Comparison of ENCODE assay signal across 36 cellular contexts in genomic region chr19:43311706-43312105, GRCh38. TPM values are rescaled to one million over a fixed set of nuclear protein-coding genes. Genes with fewer than 3 reads are reported as not detected.
"Had no signal": no experiment of that assay in that cellular context is flagged by ENCODE, and none has a peak within 500 bp of the region (broad histone marks: within the 10 kb centered on the region; RNA-seq: fewer than 3 reads in every experiment).

No MANE protein-coding gene starts in this region.

- H3K27ac Mint-ChIP-seq: activated CD4-positive, alpha-beta memory T cell treated with anti-CD3 and anti-CD28 coated beads for 36 hours; activated CD4-positive, alpha-beta T cell treated with anti-CD3 and anti-CD28 coated beads, Interleukin-2, amount 10 ng/mL, durations not matched to agents 24 days and 14 days; activated naive CD4-positive, alpha-beta T cell treated with anti-CD3 and anti-CD28 coated beads, Interleukin-2, amount 50 U/mL, for 24 hours; activated naive CD8-positive, alpha-beta T cell treated with anti-CD3 and anti-CD28 coated beads, Interleukin-2, amount 50 U/mL, for 24 hours; activated T-cell treated with anti-CD3 and anti-CD28 coated beads, Interleukin-2, amount 50 U/mL, for 24 hours; activated T-helper 17 cell treated with anti-CD3 and anti-CD28 coated beads, Interleukin-2, amount 50 U/mL, for 72 hours; nephron; T-helper 1 cell treated with Interleukin-12 subunit alpha and Interleukin-12 subunit beta and Interleukin-4 antibody, amounts not matched to agents 30 μg/mL and 1 μg/mL, for 36 hours; type B pancreatic cell had no signal

- H3K27me3 ChIP-seq: right lobe of liver, uterus had no signal

- DNase-seq: activated CD4-positive, alpha-beta memory T cell treated with anti-CD3 and anti-CD28 coated beads for 36 hours; activated CD4-positive, alpha-beta T cell treated with anti-CD3 and anti-CD28 coated beads, Interleukin-2, amount 10 ng/mL, durations not matched to agents 24 days and 14 days; activated CD8-positive, alpha-beta memory T cell treated with anti-CD3 and anti-CD28 coated beads, Interleukin-2, amount 50 U/mL, for 48 hours; activated naive CD8-positive, alpha-beta T cell treated with anti-CD3 and anti-CD28 coated beads, Interleukin-2, amount 50 U/mL, for 24 hours; activated T-cell treated with anti-CD3 and anti-CD28 coated beads, Interleukin-2, amount 50 U/mL, for 24 hours; anterior cingulate cortex; dermis blood vessel endothelial cell; effector CD4-positive, alpha-beta T cell; head of caudate nucleus; hippocampal formation; kidney; left colon; mammary epithelial cell; right lobe of liver; stimulated activated CD4-positive, alpha-beta T cell treated with anti-CD3 and anti-CD28 coated beads, Interleukin-2, amount 100 ng/mL, for 48 hours; T-helper 9 cell; uterus; WERI-Rb-1 had no signal

- H3K36me3 Mint-ChIP-seq: activated CD4-positive, alpha-beta memory T cell treated with anti-CD3 and anti-CD28 coated beads for 36 hours; activated naive CD4-positive, alpha-beta T cell treated with anti-CD3 and anti-CD28 coated beads, Interleukin-2, amount 50 U/mL, for 24 hours; type B pancreatic cell had no signal

- H3K27ac ChIP-seq: esophagus muscularis mucosa, gastroesophageal sphincter, right lobe of liver, thoracic aorta, uterus had no signal

- H3K9me3 Mint-ChIP-seq: activated CD4-positive, alpha-beta T cell treated with anti-CD3 and anti-CD28 coated beads, Interleukin-2, amount 10 ng/mL, durations not matched to agents 24 days and 14 days; activated naive CD4-positive, alpha-beta T cell treated with anti-CD3 and anti-CD28 coated beads, Interleukin-2, amount 50 U/mL, for 24 hours; activated naive CD8-positive, alpha-beta T cell treated with anti-CD3 and anti-CD28 coated beads, Interleukin-2, amount 50 U/mL, for 24 hours; activated T-cell treated with anti-CD3 and anti-CD28 coated beads, Interleukin-2, amount 50 U/mL, for 24 hours; activated T-helper 17 cell treated with anti-CD3 and anti-CD28 coated beads, Interleukin-2, amount 50 U/mL, for 72 hours; central memory CD8-positive, alpha-beta T cell; stimulated activated naive CD8-positive, alpha-beta T cell treated with anti-CD3 and anti-CD28 coated beads, Interleukin-15, Interleukin-2, amounts not matched to agents 100 ng/mL and 50 ng/mL, for 24 hours; T-helper 1 cell treated with Interleukin-12 subunit alpha and Interleukin-12 subunit beta and Interleukin-4 antibody, amounts not matched to agents 30 μg/mL and 1 μg/mL, for 36 hours; type B pancreatic cell had no signal

- H3K36me3 ChIP-seq: esophagus muscularis mucosa, gastroesophageal sphincter, right lobe of liver, thoracic aorta, uterus, WERI-Rb-1 had no signal

- H3K4me1 Mint-ChIP-seq: activated CD4-positive, alpha-beta T cell treated with anti-CD3 and anti-CD28 coated beads, Interleukin-2, amount 10 ng/mL, durations not matched to agents 24 days and 14 days; activated naive CD4-positive, alpha-beta T cell treated with anti-CD3 and anti-CD28 coated beads, Interleukin-2, amount 50 U/mL, for 24 hours; activated naive CD8-positive, alpha-beta T cell treated with anti-CD3 and anti-CD28 coated beads, Interleukin-2, amount 50 U/mL, for 24 hours; activated T-helper 17 cell treated with anti-CD3 and anti-CD28 coated beads, Interleukin-2, amount 50 U/mL, for 72 hours; central memory CD8-positive, alpha-beta T cell; nephron had no signal

- H3K4me3 Mint-ChIP-seq: activated CD4-positive, alpha-beta memory T cell treated with anti-CD3 and anti-CD28 coated beads for 36 hours; activated CD4-positive, alpha-beta T cell treated with anti-CD3 and anti-CD28 coated beads, Interleukin-2, amount 10 ng/mL, durations not matched to agents 24 days and 14 days; activated naive CD4-positive, alpha-beta T cell treated with anti-CD3 and anti-CD28 coated beads, Interleukin-2, amount 50 U/mL, for 24 hours; activated naive CD8-positive, alpha-beta T cell treated with anti-CD3 and anti-CD28 coated beads, Interleukin-2, amount 50 U/mL, for 24 hours; activated T-cell treated with anti-CD3 and anti-CD28 coated beads, Interleukin-2, amount 50 U/mL, for 24 hours; activated T-helper 17 cell treated with anti-CD3 and anti-CD28 coated beads, Interleukin-2, amount 50 U/mL, for 72 hours; central memory CD8-positive, alpha-beta T cell; nephron; stimulated activated naive CD8-positive, alpha-beta T cell treated with anti-CD3 and anti-CD28 coated beads, Interleukin-15, Interleukin-2, amounts not matched to agents 100 ng/mL and 50 ng/mL, for 24 hours; T-helper 1 cell treated with Interleukin-12 subunit alpha and Interleukin-12 subunit beta and Interleukin-4 antibody, amounts not matched to agents 30 μg/mL and 1 μg/mL, for 36 hours; type B pancreatic cell had no signal

- H3K27me3 Mint-ChIP-seq: activated CD4-positive, alpha-beta T cell treated with anti-CD3 and anti-CD28 coated beads, Interleukin-2, amount 10 ng/mL, durations not matched to agents 24 days and 14 days; type B pancreatic cell had no signal

- H3K4me3 ChIP-seq: esophagus muscularis mucosa, gastroesophageal sphincter, right lobe of liver, thoracic aorta, uterus had no signal

- H3K4me1 ChIP-seq: esophagus muscularis mucosa, gastroesophageal sphincter, right lobe of liver, uterus had no signal

- H3K9me3 ChIP-seq: right lobe of liver, thoracic aorta, uterus had no signal

RNA-seq across cellular contexts. Expression of gene CD177, which starts 41.8 kb away (rescaled TPM):
- total RNA-seq: activated CD4-positive, alpha-beta memory T cell treated with anti-CD3 and anti-CD28 coated beads for 36 hours; activated CD4-positive, alpha-beta T cell treated with anti-CD3 and anti-CD28 coated beads, Interleukin-2, amount 10 ng/mL, durations not matched to agents 24 days and 14 days; activated CD8-positive, alpha-beta memory T cell treated with anti-CD3 and anti-CD28 coated beads for 36 hours; activated T-helper 17 cell treated with anti-CD3 and anti-CD28 coated beads, Interleukin-2, amount 50 U/mL, for 72 hours; dermis blood vessel endothelial cell; mucosa of gallbladder; osteoblast had no signal

RNA-seq across cellular contexts. Expression of gene PSG9, which starts 42.4 kb away (rescaled TPM):
- total RNA-seq: activated CD4-positive, alpha-beta memory T cell treated with anti-CD3 and anti-CD28 coated beads for 36 hours; activated CD4-positive, alpha-beta T cell treated with anti-CD3 and anti-CD28 coated beads, Interleukin-2, amount 10 ng/mL, durations not matched to agents 24 days and 14 days; activated CD8-positive, alpha-beta memory T cell treated with anti-CD3 and anti-CD28 coated beads for 36 hours; bronchial epithelial cell; dermis blood vessel endothelial cell; esophagus muscularis mucosa; gastroesophageal sphincter; kidney; left colon; liver; mucosa of gallbladder; osteoblast; posterior vena cava; right lobe of liver; skeletal muscle tissue; subcutaneous adipose tissue; thoracic aorta; uterus had no signal
